ENCODE assay signal across 6 cellular contexts in genomic region chr3:100348727-100349126, GRCh38.
"Had no signal": no experiment of that assay in that cellular context is flagged by ENCODE, and none has a peak within 500 bp of the region (broad histone marks: within the 10 kb centered on the region; RNA-seq: fewer than 3 reads in every experiment).

No MANE protein-coding gene starts in this region.

- H3K27ac ChIP-seq: HL-60 had no signal

- H3K27me3 Mint-ChIP-seq: IgD-negative memory B cell had no signal

- H3K4me3 ChIP-seq: K562 had no signal

- ATAC-seq: HepG2, K562 had no signal

- H3K4me3 Mint-ChIP-seq: IgD-negative memory B cell had no signal

- H3K4me1 Mint-ChIP-seq: IgD-negative memory B cell had no signal

- DNase-seq: IMR-90, KBM-7 had no signal

- H3K27ac Mint-ChIP-seq: IgD-negative memory B cell had no signal
